8 cellular contexts compared by ENCODE assay signal in the genomic region with DNA sequence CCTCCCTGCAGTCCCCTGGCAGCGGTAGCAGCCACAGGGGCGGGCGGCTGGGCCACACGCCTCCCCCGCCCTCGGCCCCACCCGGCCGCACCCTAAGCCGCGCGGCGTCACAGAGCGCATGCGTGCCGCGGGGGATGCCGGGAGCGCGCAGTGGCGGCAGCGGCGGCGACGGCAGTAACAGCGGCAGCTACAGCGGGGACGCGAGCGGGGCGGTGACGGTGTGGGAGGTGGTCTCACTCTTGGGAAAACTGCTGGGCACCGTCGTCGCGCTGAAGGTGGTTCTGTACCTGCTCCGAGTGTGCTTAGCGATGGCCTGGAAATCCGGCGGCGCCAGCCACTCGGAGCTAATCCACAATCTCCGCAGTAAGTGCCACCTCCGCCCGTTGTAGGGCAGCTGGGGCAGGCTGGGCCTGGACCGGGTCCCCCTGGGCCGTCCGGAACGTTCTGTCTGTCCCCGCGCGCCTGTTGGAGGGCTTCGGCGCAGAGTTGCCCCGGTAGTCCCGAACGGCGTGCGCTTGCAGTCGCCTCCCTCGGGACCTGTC. TPM values are rescaled to one million over a fixed set of nuclear protein-coding genes. Genes with fewer than 3 reads are reported as not detected.
DNase-seq lines count a peak whose midpoint lies in the region; ATAC-seq, FAIRE-seq and TF ChIP-seq lines count a peak whose summit lies in the region.

Gene PCMT1 (plus strand): TSS at position 148 of the 542 bp plus-strand sequence. CDS start 161 bp downstream, at position 309.

- FAIRE-seq in urothelium cell line (lab: Jason Lieb, UNC), result peak; percentile 96

- H3K4me3 ChIP-seq in psoas muscle, result peak within 1 kb of the TSS; percentile 86

- no peak for TF ChIP-seq CTCF in psoas muscle (IDR thresholded peaks at IDR 0.05)

- no peaks in the 10 kb centered on the region for H3K36me3 ChIP-seq in psoas muscle (ENCODE audit: insufficient read depth in 1 of 2, low read depth in 1 of 2)

- H3K4me1 ChIP-seq in psoas muscle, result peaks cover 45% of the 10 kb centered on the region

- WGBS in psoas muscle, 3 donors, result 0% methylated on average over 54 to 60 of the region's 60 CpGs

- H3K27ac ChIP-seq in psoas muscle, result peak within 1 kb of the TSS; percentile 94

- ATAC-seq in GM18498 (IDR thresholded peaks at IDR 0.05; ENCODE audit: unreplicated experiment) (peak; percentile 90), HG02870 (IDR thresholded peaks at IDR 0.05; ENCODE audit: unreplicated experiment) (peak; percentile 77), T-helper 17 cell (peak; percentile 87), left ventricle myocardium superior (peak; percentile 98), psoas muscle (peak; percentile 92 to 97 (median 96))

- no peaks in the 10 kb centered on the region for H3K36me3 Mint-ChIP-seq in T-helper 17 cell (ENCODE audit: low read depth)

- DNase-seq in NCI-H146 (lab: John Stamatoyannopoulos, UW) (peak; percentile 97), T-helper 17 cell (peak; percentile 91 to 95 (median 93)), amygdala (lab: John Stamatoyannopoulos, UW) (peak; percentile 28 to 92 (median 78)), left ventricle myocardium superior (peak; percentile 96), psoas muscle (peak; percentile 93 to 96), urothelium cell line (ENCODE audit: low spot score) (peak; percentile 97)

- H3K27me3 ChIP-seq in psoas muscle (ENCODE audit: insufficient read depth in 3 of 3, low read length in 2 of 3), result no peaks in the 10 kb centered on the region

- H3K9me3 ChIP-seq in T-helper 17 cell (ENCODE audit: control insufficient read depth, low read length, poor library complexity, severe bottlenecking) (no peaks in the 10 kb centered on the region), psoas muscle (no peaks in the 10 kb centered on the region)

- no peaks in the 10 kb centered on the region for H3K27me3 Mint-ChIP-seq in T-helper 17 cell

- peaks cover 24% of the 10 kb centered on the region for H3K4me1 Mint-ChIP-seq in T-helper 17 cell

- intact Hi-C loops in left ventricle myocardium superior (cut with micrococcal nuclease) (no loop called here), psoas muscle (cut with DNase I) (loop anchor here in 1 of 2 donors (10.0 kb wide), 1 partner anchor 175 kb away; the partner anchor contains the start of gene RAET1G)

- H3K27ac Mint-ChIP-seq in T-helper 17 cell, result peak within 1 kb of the TSS; percentile 95

- peak within 1 kb of the TSS; percentile 90 for H3K4me3 Mint-ChIP-seq in T-helper 17 cell

RNA-seq across cellular contexts. Expression of gene PCMT1, which starts in this region (rescaled TPM):
- total RNA-seq in T-helper 17 cell (10 to 100 TPM; 32.4 to 32.9 TPM), left ventricle myocardium superior (171 TPM), psoas muscle (100 to 1,000 TPM; 124 to 179 (median 149) TPM)
- 100 to 1,000 TPM; 159 to 613 (median 178) TPM for polyA plus RNA-seq in psoas muscle

Comparison
In these comparisons a context has a peak if more than half of its experiments do, and no peak if none do; other contexts are left out.
1. Peak in every context shown above with its lines: DNase-seq, ATAC-seq, H3K4me3 ChIP-seq and H3K27ac ChIP-seq.